Comparison of ENCODE assay signal across 1 cellular context in genomic region chr11:66328036-66328306, GRCh38.
TF ChIP-seq lines count a peak whose summit lies in the region.

No MANE protein-coding gene starts in this region.

TF ChIP-seq in H1, 55 proteins besides CTCF, POLR2A, EP300 and RAD21:
- no peak for TF ChIP-seq SIX5 (IDR thresholded peaks at IDR 0.05; ENCODE audit: low read depth, low read length)
- no peak for TF ChIP-seq SIRT6 (IDR thresholded peaks at IDR 0.05; ENCODE audit: low read length)
- TF ChIP-seq SIN3A (conservative IDR thresholded peaks at IDR 0.05 in 1 of 2, IDR thresholded peaks at IDR 0.05 in 1 of 2; ENCODE audit: low read depth in 1 of 2, low read length in 2 of 2): no peak
- TF ChIP-seq USF2 (IDR thresholded peaks at IDR 0.05; ENCODE audit: low read length): no peak
- no peak for TF ChIP-seq NRF1 (IDR thresholded peaks at IDR 0.05; ENCODE audit: low read depth, low read length)
- TF ChIP-seq JUND (IDR thresholded peaks at IDR 0.05; ENCODE audit: low read length): no peak
- TF ChIP-seq GABPA (IDR thresholded peaks at IDR 0.05; ENCODE audit: borderline replicate concordance, insufficient read depth, low read length): no peak
- no peak for TF ChIP-seq CHD1 (IDR thresholded peaks at IDR 0.05; ENCODE audit: low read depth, low read length)
